1 cellular context compared by ENCODE assay signal in genomic region chr3:38577089-38578080, GRCh38.
TF ChIP-seq lines count a peak whose summit lies in the region.

No MANE protein-coding gene starts in this region.

TF ChIP-seq in GM23338, 12 proteins besides CTCF, POLR2A, EP300 and RAD21 (continued from another document):
- TF ChIP-seq, protein P1, sequence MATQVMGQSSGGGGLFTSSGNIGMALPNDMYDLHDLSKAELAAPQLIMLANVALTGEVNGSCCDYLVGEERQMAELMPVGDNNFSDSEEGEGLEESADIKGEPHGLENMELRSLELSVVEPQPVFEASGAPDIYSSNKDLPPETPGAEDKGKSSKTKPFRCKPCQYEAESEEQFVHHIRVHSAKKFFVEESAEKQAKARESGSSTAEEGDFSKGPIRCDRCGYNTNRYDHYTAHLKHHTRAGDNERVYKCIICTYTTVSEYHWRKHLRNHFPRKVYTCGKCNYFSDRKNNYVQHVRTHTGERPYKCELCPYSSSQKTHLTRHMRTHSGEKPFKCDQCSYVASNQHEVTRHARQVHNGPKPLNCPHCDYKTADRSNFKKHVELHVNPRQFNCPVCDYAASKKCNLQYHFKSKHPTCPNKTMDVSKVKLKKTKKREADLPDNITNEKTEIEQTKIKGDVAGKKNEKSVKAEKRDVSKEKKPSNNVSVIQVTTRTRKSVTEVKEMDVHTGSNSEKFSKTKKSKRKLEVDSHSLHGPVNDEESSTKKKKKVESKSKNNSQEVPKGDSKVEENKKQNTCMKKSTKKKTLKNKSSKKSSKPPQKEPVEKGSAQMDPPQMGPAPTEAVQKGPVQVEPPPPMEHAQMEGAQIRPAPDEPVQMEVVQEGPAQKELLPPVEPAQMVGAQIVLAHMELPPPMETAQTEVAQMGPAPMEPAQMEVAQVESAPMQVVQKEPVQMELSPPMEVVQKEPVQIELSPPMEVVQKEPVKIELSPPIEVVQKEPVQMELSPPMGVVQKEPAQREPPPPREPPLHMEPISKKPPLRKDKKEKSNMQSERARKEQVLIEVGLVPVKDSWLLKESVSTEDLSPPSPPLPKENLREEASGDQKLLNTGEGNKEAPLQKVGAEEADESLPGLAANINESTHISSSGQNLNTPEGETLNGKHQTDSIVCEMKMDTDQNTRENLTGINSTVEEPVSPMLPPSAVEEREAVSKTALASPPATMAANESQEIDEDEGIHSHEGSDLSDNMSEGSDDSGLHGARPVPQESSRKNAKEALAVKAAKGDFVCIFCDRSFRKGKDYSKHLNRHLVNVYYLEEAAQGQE (IDR thresholded peaks at IDR 0.05; ENCODE audit: unreplicated experiment): no peak
- no peak for TF ChIP-seq JUNB (IDR thresholded peaks at IDR 0.05; ENCODE audit: unreplicated experiment)
